1 cellular context compared by ENCODE assay signal in genomic region chr11:64744544-64745218, GRCh38.
TF ChIP-seq lines count a peak whose summit lies in the region.

No MANE protein-coding gene starts in this region.

TF ChIP-seq in endothelial cell of umbilical vein, 7 proteins besides CTCF, POLR2A, EP300 and RAD21 (continued from another document):
- TF ChIP-seq FOS (IDR thresholded peaks at IDR 0.05; ENCODE audit: borderline replicate concordance, insufficient read depth, low read length) (no peak), POLR2AphosphoS5 (IDR thresholded peaks at IDR 0.05; ENCODE audit: insufficient read depth, low read depth, low read length) (no peak), GATA2 (IDR thresholded peaks at IDR 0.05; ENCODE audit: insufficient read depth, insufficient read length, low read depth, low read length) (no peak)
